18 cellular contexts compared by ENCODE assay signal in the genomic region with DNA sequence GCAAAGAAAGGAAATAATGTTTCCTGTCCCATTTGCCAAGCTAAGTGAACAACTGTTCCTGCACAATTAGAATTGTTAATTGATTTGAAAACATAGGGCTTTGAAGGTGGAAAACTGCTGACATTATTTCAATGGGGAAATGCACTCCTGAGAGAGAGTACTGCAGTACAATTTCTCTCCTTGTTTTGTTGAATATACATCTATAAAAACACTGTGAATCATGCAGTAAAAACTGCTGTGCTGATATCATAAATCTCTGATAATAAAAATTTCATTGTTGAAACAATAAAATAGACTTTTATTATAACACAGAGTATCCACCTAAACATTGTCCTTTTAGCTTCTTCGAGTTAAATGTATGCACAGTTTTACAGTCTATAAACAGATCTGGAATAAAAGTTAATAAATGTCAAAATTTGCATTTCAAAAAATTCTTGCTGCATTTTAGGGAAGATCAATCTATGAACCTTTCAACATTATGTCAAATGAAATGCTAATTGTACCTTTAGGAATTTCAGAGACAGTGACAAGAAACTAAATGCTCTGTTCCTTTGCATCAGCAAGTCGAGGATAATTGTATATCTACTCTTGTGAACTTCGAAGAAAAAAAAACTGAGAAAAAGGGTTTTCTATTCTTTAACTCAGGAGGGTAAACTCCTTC.
DNase-seq lines count a peak whose midpoint lies in the region; TF ChIP-seq lines count a peak whose summit lies in the region.
"Had no signal": no experiment of that assay in that cellular context is flagged by ENCODE, and none has a peak within 500 bp of the region (broad histone marks: within the 10 kb centered on the region; RNA-seq: fewer than 3 reads in every experiment).

No MANE protein-coding gene starts in this region.

- no peak overlapping the region for H3K27ac Mint-ChIP-seq in neural progenitor cell

- peak overlapping the region; percentile 80 for H2AFZ ChIP-seq in neural progenitor cell (replicated peaks)

- in situ Hi-C loops in transverse colon (cut with MboI; ENCODE audit: low pct_ligation_motif_present in 1 of 4, low pct_unique_long_range_greater_than_20kb in 1 of 4, low sequenced_read_pairs in 3 of 4) = no loop called here

- H3K27ac ChIP-seq in VCaP = peak overlapping the region; percentile 83
- H3K27ac ChIP-seq in epithelial cell of prostate = peak overlapping the region; percentile 27
- H3K27ac ChIP-seq in neural progenitor cell = no peak overlapping the region
- peak overlapping the region; percentile 45 to 85 (median 80) for H3K27ac ChIP-seq in transverse colon
- H3K27ac ChIP-seq: C4-2B, SJSA1 had no signal

- no peaks in the 10 kb centered on the region for H4K20me1 ChIP-seq in neural progenitor cell (ENCODE audit: low read depth)

- WGBS in transverse colon (ENCODE audit: low coverage in 1 of 2), 2 donors = 25 to 39% methylated on average over 3 of the region's 3 CpGs

- DNase-seq in epithelial cell of prostate (ENCODE audit: low read depth, low spot score) (no peak), neural progenitor cell (ENCODE audit: low spot score) (no peak), transverse colon (no peak), RKO (ENCODE audit: low spot score) (no peak), middle frontal gyrus (ENCODE audit: extremely low spot score, low spot score) (no peak), GDM1 (lab: John Stamatoyannopoulos, UW) (no peak)
- DNase-seq: AML-193, DMS79, Kasumi-1, NCI-H1092 treated with DMSO at 0.1 percent for 48 hours, NCI-H146, NCI-H2029 treated with DMSO at 0.1 percent for 48 hours, NCI-H2171, NCI-H526 had no signal

- no peaks in the 10 kb centered on the region for H3K9me3 Mint-ChIP-seq in neural progenitor cell

- H3K27me3 ChIP-seq in neural progenitor cell (no peaks in the 10 kb centered on the region), transverse colon (no peaks in the 10 kb centered on the region)
- H3K27me3 ChIP-seq: SJSA1 had no signal

- no peak overlapping the region for H3K9ac ChIP-seq in neural progenitor cell

- TF ChIP-seq EP300 in transverse colon (IDR thresholded peaks at IDR 0.05; ENCODE audit: low read depth) = no peak

- peaks cover 10% of the 10 kb centered on the region for H3K4me1 Mint-ChIP-seq in neural progenitor cell

- H3K36me3 Mint-ChIP-seq in neural progenitor cell = no peaks in the 10 kb centered on the region

- H3K36me3 ChIP-seq in neural progenitor cell (no peaks in the 10 kb centered on the region), transverse colon (no peaks in the 10 kb centered on the region)
- H3K36me3 ChIP-seq: HAP-1, SJSA1 had no signal

- TF ChIP-seq POLR2A in transverse colon (IDR thresholded peaks at IDR 0.05) = no peak

- no peaks in the 10 kb centered on the region for H3K79me2 ChIP-seq in neural progenitor cell (ENCODE audit: low read depth)

- H3F3A ChIP-seq in neural progenitor cell (ENCODE audit: low read depth) = no peaks in the 10 kb centered on the region

- H3K4me3 Mint-ChIP-seq in neural progenitor cell = no peak overlapping the region

- H3K4me1 ChIP-seq in neural progenitor cell (no peaks in the 10 kb centered on the region), transverse colon (peaks cover 0 to 24% (median 11%) of the 10 kb centered on the region in 4 donors)
- H3K4me1 ChIP-seq: SJSA1 had no signal

- TF ChIP-seq CTCF in VCaP (conservative IDR thresholded peaks at IDR 0.05) (no peak), neural progenitor cell (IDR thresholded peaks at IDR 0.05) (no peak), transverse colon (IDR thresholded peaks at IDR 0.05) (no peak)

- H3K4me3 ChIP-seq in neural progenitor cell = no peak overlapping the region
- H3K4me3 ChIP-seq in transverse colon = peak overlapping the region in 2 of 4 donors; percentile 4
- H3K4me3 ChIP-seq: HAP-1, SJSA1 had no signal

- H3K27me3 Mint-ChIP-seq in neural progenitor cell (ENCODE audit: insufficient read depth, low read depth) = no peaks in the 10 kb centered on the region

- intact Hi-C loops in transverse colon (cut with DNase I; ENCODE audit: low total_unique reads) = no loop called here

- H3K4me2 ChIP-seq in neural progenitor cell = no peak overlapping the region

- H3K9me3 ChIP-seq in neural progenitor cell (ENCODE audit: low read depth) = no peaks in the 10 kb centered on the region
- no peaks in the 10 kb centered on the region for H3K9me3 ChIP-seq in transverse colon
- H3K9me3 ChIP-seq: HAP-1, SJSA1 had no signal
